Comparison of ENCODE assay signal across 8 cellular contexts in the genomic region with DNA sequence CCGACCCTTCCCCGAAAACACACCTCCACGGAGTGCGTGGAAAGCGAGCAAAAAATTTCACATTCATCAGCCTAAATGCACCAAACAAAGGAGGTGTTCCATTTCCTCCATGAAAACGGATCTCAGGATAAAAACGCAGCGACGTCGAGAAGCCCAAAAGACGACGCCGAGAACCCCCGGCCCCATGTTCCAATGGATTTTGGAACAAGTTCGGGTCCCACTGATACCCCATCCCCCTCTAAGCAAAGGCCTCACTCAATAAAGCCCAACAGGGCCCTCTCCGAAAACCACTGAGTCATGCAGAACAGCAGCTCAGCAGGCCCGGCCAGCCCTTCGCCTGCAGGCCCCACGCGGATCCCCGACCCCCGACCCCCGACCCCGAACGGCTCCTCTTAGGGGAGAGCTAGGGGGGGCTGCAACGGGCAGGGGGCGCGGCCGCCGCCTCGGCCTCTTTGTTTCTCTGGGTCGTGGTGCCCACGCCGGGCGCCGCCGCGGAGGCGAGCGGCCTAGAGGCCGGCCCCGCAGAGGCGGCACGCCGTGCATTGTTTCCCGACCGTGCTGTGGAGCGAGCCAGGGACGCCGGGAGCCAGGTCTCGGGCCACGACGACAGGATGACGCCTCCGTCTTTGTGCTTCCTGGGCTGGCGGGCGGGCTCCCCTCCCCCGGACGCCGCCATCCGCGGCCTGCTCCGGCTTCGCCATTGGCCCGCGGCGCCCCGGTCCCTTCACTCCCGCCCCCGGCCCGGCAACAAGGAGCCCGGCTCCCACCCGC. TPM values are rescaled to one million over a fixed set of nuclear protein-coding genes. Genes with fewer than 3 reads are reported as not detected.
DNase-seq lines count a peak whose midpoint lies in the region; ATAC-seq and TF ChIP-seq lines count a peak whose summit lies in the region.

No MANE protein-coding gene starts in this region.

- H3F3A ChIP-seq in GM23338 (replicated peaks; ENCODE audit: low read depth), result peaks cover 4% of the 10 kb centered on the region; the same call in 1 of the 2 replicates

- H3K36me3 ChIP-seq in GM23338 (ENCODE audit: insufficient read depth), result peaks cover 29% of the 10 kb centered on the region

- H3K4me1 Mint-ChIP-seq in GM23338, result peaks cover 27% of the 10 kb centered on the region

- H3K27me3 ChIP-seq in GM23338 (ENCODE audit: insufficient read depth), result no peaks in the 10 kb centered on the region

- DNase-seq in GM23338 (ENCODE audit: low spot score), result peak; percentile 47
- DNase-seq in M059J (ENCODE audit: low read depth), result peak; percentile 58
- DNase-seq in activated CD4-positive, CD25-positive, alpha-beta regulatory T cell treated with anti-CD3 and anti-CD28 coated beads, Interleukin-2, amount 50 U/mL, for 72 hours, result peak; percentile 75
- peak; percentile 32 for DNase-seq in cerebellar cortex (ENCODE audit: low spot score)
- peak; percentile 59 for DNase-seq in kidney tubule cell (ENCODE audit: low spot score)
- DNase-seq in stimulated activated CD4-positive, alpha-beta T cell treated with anti-CD3 and anti-CD28 coated beads, Interleukin-1b, Interleukin-23, amount 100 ng/mL, for 4 hours (ENCODE audit: low read depth in 2 of 2), result peak; percentile 57 to 66
- DNase-seq in SKM-1 (lab: John Stamatoyannopoulos, UW; ENCODE audit: unreplicated experiment), result no peak

- H3K27ac ChIP-seq in GM23338 (ENCODE audit: low read depth), result peak overlapping the region; percentile 84

- H3K9me2 ChIP-seq in GM23338 (ENCODE audit: insufficient read depth), result no peaks in the 10 kb centered on the region

- H3K36me3 Mint-ChIP-seq in GM23338 (ENCODE audit: low read depth), result peaks cover 50% of the 10 kb centered on the region

- peak overlapping the region; percentile 99 for H3K4me3 ChIP-seq in GM12875 (ENCODE audit: low read depth, low read length)
- peak overlapping the region; percentile 95 for H3K4me3 ChIP-seq in GM23338

- peak; percentile 6 for ATAC-seq in GM23338

- peak overlapping the region; percentile 98 for H3K27ac Mint-ChIP-seq in GM23338

- peaks cover 42% of the 10 kb centered on the region for H3K4me1 ChIP-seq in GM23338 (ENCODE audit: insufficient read depth)

- H4K20me1 ChIP-seq in GM23338 (replicated peaks; ENCODE audit: insufficient read depth), result peaks cover 42% of the 10 kb centered on the region

- no peak overlapping the region for H2AFZ ChIP-seq in GM23338

- no peak for TF ChIP-seq CTCF in GM12875 (IDR thresholded peaks at IDR 0.05; ENCODE audit: borderline replicate concordance, insufficient read depth, low read depth, low read length)
- no peak for TF ChIP-seq CTCF in GM23338 (conservative IDR thresholded peaks at IDR 0.05; ENCODE audit: low read depth in 2 of 2)

- peak overlapping the region; percentile 97 for H3K4me3 Mint-ChIP-seq in GM23338

- H3K9me3 Mint-ChIP-seq in GM23338, result no peaks in the 10 kb centered on the region; the same call in 2 of the 3 replicates

- peak overlapping the region; percentile 94 for H3K4me2 ChIP-seq in GM23338

- H3K27me3 Mint-ChIP-seq in GM23338 (ENCODE audit: insufficient read depth, low read depth, poor library complexity), result peaks cover 11% of the 10 kb centered on the region

- peaks cover 59% of the 10 kb centered on the region for H3K79me2 ChIP-seq in GM23338 (replicated peaks; ENCODE audit: insufficient read depth)

TF ChIP-seq in GM23338, 12 proteins besides CTCF, POLR2A, EP300 and RAD21 (continues in another document):
- TF ChIP-seq EZH2phosphoT487 (IDR thresholded peaks at IDR 0.05; ENCODE audit: unreplicated experiment), result no peak
- no peak for TF ChIP-seq POLR2AphosphoS5 (IDR thresholded peaks at IDR 0.05; ENCODE audit: low read depth)
- no peak for TF ChIP-seq EZH2 (IDR thresholded peaks at IDR 0.05; ENCODE audit: low read depth, unreplicated experiment)
- no peak for TF ChIP-seq STAT1 (IDR thresholded peaks at IDR 0.05; ENCODE audit: unreplicated experiment)
- no peak for TF ChIP-seq CREB1 (CRISPR knock-in tag; IDR thresholded peaks at IDR 0.05; ENCODE audit: low read depth)
- no peak for TF ChIP-seq NANOG (IDR thresholded peaks at IDR 0.05; ENCODE audit: borderline replicate concordance)
- TF ChIP-seq JUNB (IDR thresholded peaks at IDR 0.05; ENCODE audit: unreplicated experiment), result no peak
- TF ChIP-seq, protein P1, sequence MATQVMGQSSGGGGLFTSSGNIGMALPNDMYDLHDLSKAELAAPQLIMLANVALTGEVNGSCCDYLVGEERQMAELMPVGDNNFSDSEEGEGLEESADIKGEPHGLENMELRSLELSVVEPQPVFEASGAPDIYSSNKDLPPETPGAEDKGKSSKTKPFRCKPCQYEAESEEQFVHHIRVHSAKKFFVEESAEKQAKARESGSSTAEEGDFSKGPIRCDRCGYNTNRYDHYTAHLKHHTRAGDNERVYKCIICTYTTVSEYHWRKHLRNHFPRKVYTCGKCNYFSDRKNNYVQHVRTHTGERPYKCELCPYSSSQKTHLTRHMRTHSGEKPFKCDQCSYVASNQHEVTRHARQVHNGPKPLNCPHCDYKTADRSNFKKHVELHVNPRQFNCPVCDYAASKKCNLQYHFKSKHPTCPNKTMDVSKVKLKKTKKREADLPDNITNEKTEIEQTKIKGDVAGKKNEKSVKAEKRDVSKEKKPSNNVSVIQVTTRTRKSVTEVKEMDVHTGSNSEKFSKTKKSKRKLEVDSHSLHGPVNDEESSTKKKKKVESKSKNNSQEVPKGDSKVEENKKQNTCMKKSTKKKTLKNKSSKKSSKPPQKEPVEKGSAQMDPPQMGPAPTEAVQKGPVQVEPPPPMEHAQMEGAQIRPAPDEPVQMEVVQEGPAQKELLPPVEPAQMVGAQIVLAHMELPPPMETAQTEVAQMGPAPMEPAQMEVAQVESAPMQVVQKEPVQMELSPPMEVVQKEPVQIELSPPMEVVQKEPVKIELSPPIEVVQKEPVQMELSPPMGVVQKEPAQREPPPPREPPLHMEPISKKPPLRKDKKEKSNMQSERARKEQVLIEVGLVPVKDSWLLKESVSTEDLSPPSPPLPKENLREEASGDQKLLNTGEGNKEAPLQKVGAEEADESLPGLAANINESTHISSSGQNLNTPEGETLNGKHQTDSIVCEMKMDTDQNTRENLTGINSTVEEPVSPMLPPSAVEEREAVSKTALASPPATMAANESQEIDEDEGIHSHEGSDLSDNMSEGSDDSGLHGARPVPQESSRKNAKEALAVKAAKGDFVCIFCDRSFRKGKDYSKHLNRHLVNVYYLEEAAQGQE (IDR thresholded peaks at IDR 0.05; ENCODE audit: unreplicated experiment), result no peak
- no peak for TF ChIP-seq ZNF114 (CRISPR knock-in tag; IDR thresholded peaks at IDR 0.05)
- TF ChIP-seq, protein P2, sequence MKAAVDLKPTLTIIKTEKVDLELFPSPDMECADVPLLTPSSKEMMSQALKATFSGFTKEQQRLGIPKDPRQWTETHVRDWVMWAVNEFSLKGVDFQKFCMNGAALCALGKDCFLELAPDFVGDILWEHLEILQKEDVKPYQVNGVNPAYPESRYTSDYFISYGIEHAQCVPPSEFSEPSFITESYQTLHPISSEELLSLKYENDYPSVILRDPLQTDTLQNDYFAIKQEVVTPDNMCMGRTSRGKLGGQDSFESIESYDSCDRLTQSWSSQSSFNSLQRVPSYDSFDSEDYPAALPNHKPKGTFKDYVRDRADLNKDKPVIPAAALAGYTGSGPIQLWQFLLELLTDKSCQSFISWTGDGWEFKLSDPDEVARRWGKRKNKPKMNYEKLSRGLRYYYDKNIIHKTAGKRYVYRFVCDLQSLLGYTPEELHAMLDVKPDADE (IDR thresholded peaks at IDR 0.05), result no peak
- TF ChIP-seq ZNF331 (CRISPR knock-in tag; IDR thresholded peaks at IDR 0.05; ENCODE audit: low read depth), result no peak

RNA-seq across cellular contexts. Expression of a gene that starts 0.9 kb away (rescaled TPM):
- total RNA-seq in GM23338 (2014; rRNA removed; shearing (Covaris generic)), result 216 and 233 TPM in 2 replicates
- polyA plus RNA-seq in GM23338 (2016; fragmentation: Nextera tagmentation; extraction: Ambion mirVana), result 134 and 138 TPM in 2 replicates
- 174 and 216 TPM in 2 replicates for total RNA-seq in M059J (2014; rRNA removed; shearing (Covaris generic))
